10 cellular contexts compared by ENCODE assay signal in genomic region chr6:73704260-73704659, GRCh38. TPM values are rescaled to one million over a fixed set of nuclear protein-coding genes. Genes with fewer than 3 reads are reported as not detected.
A peak's percentile ranks its signal among the peaks of the same experiment; 100 is the strongest.
DNase-seq lines count a peak whose midpoint lies in the region; ATAC-seq, FAIRE-seq and TF ChIP-seq lines count a peak whose summit lies in the region.
"Had no signal": no experiment of that assay in that cellular context is flagged by ENCODE, and none has a peak within 500 bp of the region (broad histone marks: within the 10 kb centered on the region; RNA-seq: fewer than 3 reads in every experiment).

No MANE protein-coding gene starts in this region.

- no peak for TF ChIP-seq POLR2A in esophagus muscularis mucosa (IDR thresholded peaks at IDR 0.05; ENCODE audit: low read depth)

- peak overlapping the region; percentile 63 to 71 (median 67) for H3K27ac ChIP-seq in esophagus muscularis mucosa (replicated peaks in 1 of 4)
- H3K27ac ChIP-seq: 22Rv1 had no signal

- WGBS in esophagus muscularis mucosa, result 62% methylated on average over 8 of the region's 8 CpGs

- intact Hi-C loops in esophagus muscularis mucosa (cut with DNase I), result no loop called here

- no peak for TF ChIP-seq CTCF in esophagus muscularis mucosa (IDR thresholded peaks at IDR 0.05)
- no peak for TF ChIP-seq CTCF in endothelial cell (IDR thresholded peaks at IDR 0.05; ENCODE audit: unreplicated experiment)

- DNase-seq in DMS153 (lab: John Stamatoyannopoulos, UW) (peak; percentile 20), DMS153 treated with DMSO at 0.1 percent for 48 hours (lab: John Stamatoyannopoulos, UW; ENCODE audit: unreplicated experiment) (no peak), RCC 7860 (ENCODE audit: low spot score) (peak; percentile 91), esophagus muscularis mucosa (ENCODE audit: extremely low spot score) (no peak), endothelial cell (ENCODE audit: low spot score) (no peak), HEK293T (ENCODE audit: extremely low spot score) (no peak)
- DNase-seq in stimulated activated CD8-positive, alpha-beta memory T cell treated with anti-CD3 and anti-CD28 coated beads, Interleukin-15, amount 100 ng/mL, for 48 hours (ENCODE audit: low read depth in 2 of 2), result peak; percentile 57 to 59

- no peaks in the 10 kb centered on the region for H3K27me3 Mint-ChIP-seq in endothelial cell (ENCODE audit: unreplicated experiment)

- no peaks in the 10 kb centered on the region for H3K9me3 Mint-ChIP-seq in endothelial cell (ENCODE audit: unreplicated experiment)
- H3K9me3 Mint-ChIP-seq: memory B cell had no signal

- no peak overlapping the region for H3K4me3 Mint-ChIP-seq in endothelial cell (ENCODE audit: unreplicated experiment)
- H3K4me3 Mint-ChIP-seq: memory B cell had no signal

- CTCF ChIA-PET in HEK293T (lab: Yijun Ruan, JAX), result no interaction called here

- H3K27ac Mint-ChIP-seq in endothelial cell (ENCODE audit: unreplicated experiment), result no peak overlapping the region
- H3K27ac Mint-ChIP-seq: memory B cell had no signal

- H3K4me1 Mint-ChIP-seq in endothelial cell (ENCODE audit: unreplicated experiment), result peaks cover 26% of the 10 kb centered on the region
- H3K4me1 Mint-ChIP-seq: memory B cell had no signal

- peaks cover 14 to 31% (median 22%) of the 10 kb centered on the region in 4 donors for H3K4me1 ChIP-seq in esophagus muscularis mucosa

- POLR2A ChIA-PET in HEK293T (lab: Yijun Ruan, JAX), result no interaction called here

- H3K4me3 ChIP-seq in esophagus muscularis mucosa, result peak overlapping the region in 1 of 4 donors; percentile 18

- no peak for TF ChIP-seq EP300 in esophagus muscularis mucosa (IDR thresholded peaks at IDR 0.05)

- FAIRE-seq in RCC 7860 (lab: Jason Lieb, UNC), result peak; percentile 98

- peaks cover 0 to 7% (median 0%) of the 10 kb centered on the region in 4 donors for H3K36me3 ChIP-seq in esophagus muscularis mucosa

- peaks cover 11% of the 10 kb centered on the region for H3K36me3 Mint-ChIP-seq in endothelial cell (ENCODE audit: low read depth, unreplicated experiment)
- H3K36me3 Mint-ChIP-seq: memory B cell had no signal

- no peak for ATAC-seq in GM18519 (IDR thresholded peaks at IDR 0.05; ENCODE audit: low FRiP score, unreplicated experiment)

- H3K27me3 ChIP-seq in esophagus muscularis mucosa, result no peaks in the 10 kb centered on the region

- no peaks in the 10 kb centered on the region for H3K9me3 ChIP-seq in esophagus muscularis mucosa

TF ChIP-seq in HEK293T, 16 proteins besides CTCF, POLR2A, EP300 and RAD21:
- TF ChIP-seq ELF4 (IDR thresholded peaks at IDR 0.05) (no peak), FOXM1 (IDR thresholded peaks at IDR 0.05; ENCODE audit: borderline replicate concordance) (no peak), L3MBTL2 (conservative IDR thresholded peaks at IDR 0.05) (no peak), FOXK2 (IDR thresholded peaks at IDR 0.05) (no peak), TARDBP (IDR thresholded peaks at IDR 0.05) (no peak), ZNF384 (IDR thresholded peaks at IDR 0.05) (no peak), CTBP1 (IDR thresholded peaks at IDR 0.05; ENCODE audit: borderline replicate concordance) (no peak), BHLHE40 (IDR thresholded peaks at IDR 0.05; ENCODE audit: borderline replicate concordance) (no peak), ARNT (IDR thresholded peaks at IDR 0.05) (no peak), SP1 (IDR thresholded peaks at IDR 0.05) (no peak), HDGF (IDR thresholded peaks at IDR 0.05; ENCODE audit: borderline replicate concordance) (no peak), PKNOX1 (IDR thresholded peaks at IDR 0.05) (no peak), LEF1 (IDR thresholded peaks at IDR 0.05; ENCODE audit: borderline replicate concordance) (no peak)

RNA-seq across cellular contexts. Expression of gene CD109, which starts 8.3 kb away (rescaled TPM):
- total RNA-seq in esophagus muscularis mucosa (10 to 100 TPM; 12.1 to 21.4 (median 15.8) TPM), endothelial cell (ENCODE audit: unreplicated experiment) (60.2 TPM)

RNA-seq across cellular contexts. Expression of gene SLC17A5, which starts 50.5 kb away (rescaled TPM):
- total RNA-seq in esophagus muscularis mucosa, result 10 to 100 TPM; 15.0 to 17.9 (median 16.2) TPM
- 17.5 TPM for total RNA-seq in endothelial cell (ENCODE audit: unreplicated experiment)

Comparison
In these comparisons a context has a peak if more than half of its experiments do, and no peak if none do; other contexts are left out.
1. DNase-seq: peak in DMS153 (single experiment), RCC 7860 (single experiment) and stimulated activated CD8-positive, alpha-beta memory T cell treated with anti-CD3 and anti-CD28 coated beads, Interleukin-15, amount 100 ng/mL, for 48 hours (2 of 2); none in DMS153 treated with DMSO at 0.1 percent for 48 hours (single experiment), esophagus muscularis mucosa (single experiment), endothelial cell (single experiment) and HEK293T (single experiment).